Comparison of ENCODE assay signal across 8 cellular contexts in genomic region chr7:143287935-143288826, GRCh38. TPM values are rescaled to one million over a fixed set of nuclear protein-coding genes. Genes with fewer than 3 reads are reported as not detected.
DNase-seq lines count a peak whose midpoint lies in the region; ATAC-seq and TF ChIP-seq lines count a peak whose summit lies in the region.

CASP2 (plus strand) TSS chr7:143288351; CDS start chr7:143288456, 105 bp downstream.

- peak within 1 kb of the TSS; percentile 96 for H3K4me3 Mint-ChIP-seq in activated naive CD4-positive, alpha-beta T cell treated with anti-CD3 and anti-CD28 coated beads for 36 hours

- H3K4me3 ChIP-seq in GM08714 (ENCODE audit: low read length) (peak within 1 kb of the TSS; percentile 87), NB4 (ENCODE audit: low read depth, low read length) (peak within 1 kb of the TSS; percentile 100), gastroesophageal sphincter (peak within 1 kb of the TSS; percentile 54 to 79)

- peaks cover 6% of the 10 kb centered on the region for H3K9me3 Mint-ChIP-seq in activated naive CD4-positive, alpha-beta T cell treated with anti-CD3 and anti-CD28 coated beads for 36 hours

- H3K27me3 Mint-ChIP-seq in activated naive CD4-positive, alpha-beta T cell treated with anti-CD3 and anti-CD28 coated beads for 36 hours (ENCODE audit: low read depth): no peaks in the 10 kb centered on the region

- peaks cover 0 to 17% of the 10 kb centered on the region in 2 donors for H3K36me3 ChIP-seq in gastroesophageal sphincter

- H3K4me1 ChIP-seq in gastroesophageal sphincter: peaks cover 0 to 37% (median 15%) of the 10 kb centered on the region in 3 donors

- no peaks in the 10 kb centered on the region for H3K9me3 ChIP-seq in gastroesophageal sphincter

- DNase-seq in NB4 (ENCODE audit: low read depth) (peak; percentile 99), SK-N-DZ (ENCODE audit: low spot score) (peak; percentile 91), non-pigmented ciliary epithelial cell (ENCODE audit: low read depth) (peak; percentile 78), substantia nigra (lab: John Stamatoyannopoulos, UW) (peak; percentile 78 to 99 (median 96))
- DNase-seq in activated naive CD4-positive, alpha-beta T cell treated with anti-CD3 and anti-CD28 coated beads for 36 hours: peak; percentile 99

- H3K36me3 Mint-ChIP-seq in activated naive CD4-positive, alpha-beta T cell treated with anti-CD3 and anti-CD28 coated beads for 36 hours (ENCODE audit: low read depth): peaks cover 39% of the 10 kb centered on the region

- H3K4me1 Mint-ChIP-seq in activated naive CD4-positive, alpha-beta T cell treated with anti-CD3 and anti-CD28 coated beads for 36 hours (ENCODE audit: low read depth): peaks cover 48% of the 10 kb centered on the region

- TF ChIP-seq EP300 in gastroesophageal sphincter (IDR thresholded peaks at IDR 0.05): no peak

- peak within 1 kb of the TSS; percentile 88 for H3K27ac Mint-ChIP-seq in activated naive CD4-positive, alpha-beta T cell treated with anti-CD3 and anti-CD28 coated beads for 36 hours

- peak; percentile 92 for TF ChIP-seq POLR2A in NB4 (IDR thresholded peaks at IDR 0.05; ENCODE audit: extremely low read depth, insufficient read length)
- TF ChIP-seq POLR2A in gastroesophageal sphincter (IDR thresholded peaks at IDR 0.05): peak; percentile 46 to 64

- H3K27me3 ChIP-seq in gastroesophageal sphincter: no peaks in the 10 kb centered on the region

- TF ChIP-seq CTCF in NB4 (IDR thresholded peaks at IDR 0.05; ENCODE audit: low read depth, low read length): no peak
- peak in 2 of 4 experiments; percentile 42 to 54 for TF ChIP-seq CTCF in gastroesophageal sphincter (IDR thresholded peaks at IDR 0.05)

- ATAC-seq in HG02571 (IDR thresholded peaks at IDR 0.05; ENCODE audit: unreplicated experiment) (peak; percentile 89), gastroesophageal sphincter (peak; percentile 98)

- CTCF ChIA-PET in activated naive CD4-positive, alpha-beta T cell treated with anti-CD3 and anti-CD28 coated beads for 36 hours (lab: Charles Lee): interaction anchor here (0.6 to 2.5 kb wide), 10 partner anchors 9 to 120 kb away, joined by 3 to 12 read pairs (median 4); partner anchors contain the start of gene GSTK1

- 3% methylated on average over 22 of the region's 84 CpGs; no CpG with 5 or more reads in 1 of the 2 donors for WGBS in gastroesophageal sphincter (ENCODE audit: low coverage in 1 of 2), 2 donors

- H3K27ac ChIP-seq in gastroesophageal sphincter: peak within 1 kb of the TSS; percentile 45 to 92 (median 90)
- peak within 1 kb of the TSS; percentile 97 for H3K27ac ChIP-seq in substantia nigra (ENCODE audit: low read depth, low read length, poor library complexity, severe bottlenecking)

- intact Hi-C loops in activated naive CD4-positive, alpha-beta T cell treated with anti-CD3 and anti-CD28 coated beads for 36 hours (cut with micrococcal nuclease): loop anchor here (1.0 to 10.0 kb wide), 8 partner anchors 9 to 1537 kb away; partner anchors contain the start of genes EPHB6, FAM131B, GSTK1 and ZYX

RNA-seq across cellular contexts. Expression of gene CASP2, which starts in this region (rescaled TPM):
- polyA plus RNA-seq in SK-N-DZ (2014; cell fraction: cytosol; rRNA removed): 9.4 and 9.9 TPM in 2 replicates
- 13.1 and 18.8 TPM in 2 replicates for polyA plus RNA-seq in SK-N-DZ (2014; cell fraction: nucleus; rRNA removed)
- 100 to 1,000 TPM; 116 to 124 TPM for total RNA-seq in activated naive CD4-positive, alpha-beta T cell treated with anti-CD3 and anti-CD28 coated beads for 36 hours
- total RNA-seq in gastroesophageal sphincter: 10 to 100 TPM; 10.1 to 14.5 (median 13.6) TPM

Comparison
In these comparisons a context has a peak if more than half of its experiments do, and no peak if none do; other contexts are left out.
1. Peak in every context shown above with its lines: DNase-seq, ATAC-seq, H3K4me3 ChIP-seq and H3K27ac ChIP-seq.
2. RNA of gene CASP2 (total RNA-seq): 116 to 124 TPM in activated naive CD4-positive, alpha-beta T cell treated with anti-CD3 and anti-CD28 coated beads for 36 hours; 10.1 to 14.5 TPM in gastroesophageal sphincter; every median in the first group is over 4 times any median in the second.